Comparison of ENCODE assay signal across 16 cellular contexts in genomic region chr19:16359964-16360363, GRCh38.
"Had no signal": no experiment of that assay in that cellular context is flagged by ENCODE, and none has a peak within 500 bp of the region (broad histone marks: within the 10 kb centered on the region; RNA-seq: fewer than 3 reads in every experiment).

No MANE protein-coding gene starts in this region.

- H3K27ac ChIP-seq: testis had no signal

- H3K9me3 Mint-ChIP-seq: brain; central memory CD8-positive, alpha-beta T cell; neural crest cell; stimulated activated naive CD8-positive, alpha-beta T cell treated with anti-CD3 and anti-CD28 coated beads, Interleukin-15, Interleukin-2, amounts not matched to agents 100 ng/mL and 50 ng/mL, for 24 hours; WTC11 had no signal

- DNase-seq: activated CD8-positive, alpha-beta memory T cell treated with anti-CD3 and anti-CD28 coated beads for 24 hours; activated gamma-delta T cell treated with Interleukin-2 at 50 U/mL for 16 hours; activated T-cell treated with anti-CD3 and anti-CD28 coated beads, Interleukin-2, amount 50 U/mL, for 1 hour; amygdala; hippocampal formation; left ventricle myocardium superior; mesenchymal stem cell; ovary; stimulated activated CD4-positive, alpha-beta T cell treated with anti-CD3 and anti-CD28 coated beads, Interleukin-2, amount 100 ng/mL, for 48 hours; testis had no signal

- H3K9me3 ChIP-seq: ovary, testis had no signal

- H3K27ac Mint-ChIP-seq: stimulated activated naive CD8-positive, alpha-beta T cell treated with anti-CD3 and anti-CD28 coated beads, Interleukin-15, Interleukin-2, amounts not matched to agents 100 ng/mL and 50 ng/mL, for 24 hours had no signal

- H3K27me3 Mint-ChIP-seq: brain; central memory CD8-positive, alpha-beta T cell had no signal

- ATAC-seq: esophagus mucosa, left ventricle myocardium superior, WTC11 had no signal

- H3K36me3 ChIP-seq: ovary had no signal

- H3K4me3 ChIP-seq: ovary, testis had no signal

- H3K4me3 Mint-ChIP-seq: brain; central memory CD8-positive, alpha-beta T cell; neural crest cell; stimulated activated naive CD8-positive, alpha-beta T cell treated with anti-CD3 and anti-CD28 coated beads, Interleukin-15, Interleukin-2, amounts not matched to agents 100 ng/mL and 50 ng/mL, for 24 hours; WTC11 had no signal

- H3K27me3 ChIP-seq: ovary, testis had no signal
